ENCODE assay signal across 19 cellular contexts in genomic region chr7:133572853-133573252, GRCh38.
DNase-seq lines count a peak whose midpoint lies in the region; ATAC-seq and TF ChIP-seq lines count a peak whose summit lies in the region.
"Had no signal": no experiment of that assay in that cellular context is flagged by ENCODE, and none has a peak within 500 bp of the region (broad histone marks: within the 10 kb centered on the region; RNA-seq: fewer than 3 reads in every experiment).

No MANE protein-coding gene starts in this region.

- no peaks in the 10 kb centered on the region for H3K9me3 ChIP-seq in RWPE2 (ENCODE audit: severe bottlenecking)
- H3K9me3 ChIP-seq: SK-N-SH had no signal

- peaks cover 2% of the 10 kb centered on the region for H3K9me3 Mint-ChIP-seq in glutamatergic neuron (ENCODE audit: unreplicated experiment)
- H3K9me3 Mint-ChIP-seq: CD4-positive, alpha-beta T cell had no signal

- H3K27ac ChIP-seq in RWPE2 (ENCODE audit: poor library complexity, severe bottlenecking) = peak overlapping the region; percentile 67
- H3K27ac ChIP-seq: RWPE1 had no signal

- ATAC-seq in RWPE2 (ENCODE audit: low read depth) = peak; percentile 78
- no peak for ATAC-seq in GM19397 (IDR thresholded peaks at IDR 0.05; ENCODE audit: unreplicated experiment)

- no peak overlapping the region for H3K4me3 Mint-ChIP-seq in glutamatergic neuron (ENCODE audit: unreplicated experiment)
- H3K4me3 Mint-ChIP-seq: CD4-positive, alpha-beta T cell had no signal

- H3K4me1 ChIP-seq in RWPE2 (ENCODE audit: insufficient read depth, poor library complexity, severe bottlenecking) = peaks cover 33% of the 10 kb centered on the region

- TF ChIP-seq CTCF in LNCaP clone FGC (IDR thresholded peaks at IDR 0.05; ENCODE audit: control insufficient read depth, extremely low read depth, insufficient read depth) = no peak
- no peak for TF ChIP-seq CTCF in RWPE2 (IDR thresholded peaks at IDR 0.05; ENCODE audit: poor library complexity, severe bottlenecking)
- TF ChIP-seq CTCF in glutamatergic neuron (IDR thresholded peaks at IDR 0.05; ENCODE audit: partially characterized antibody, unreplicated experiment) = no peak

- H3K27me3 Mint-ChIP-seq in glutamatergic neuron (ENCODE audit: unreplicated experiment) = peaks cover 1% of the 10 kb centered on the region
- H3K27me3 Mint-ChIP-seq: CD4-positive, alpha-beta T cell had no signal

- peaks cover 23% of the 10 kb centered on the region for H3K4me1 Mint-ChIP-seq in glutamatergic neuron (ENCODE audit: low read depth, unreplicated experiment)

- H3K36me3 Mint-ChIP-seq in glutamatergic neuron (ENCODE audit: unreplicated experiment) = no peaks in the 10 kb centered on the region

- DNase-seq in NCI-H510A treated with DMSO at 0.1 percent for 48 hours (lab: John Stamatoyannopoulos, UW) = peak; percentile 52
- DNase-seq in NCI-H510A (lab: John Stamatoyannopoulos, UW) = no peak
- DNase-seq in LNCaP clone FGC (ENCODE audit: low read depth) = peak; percentile 34
- DNase-seq in RWPE2 (ENCODE audit: low spot score) = no peak
- DNase-seq in EL = no peak
- DNase-seq in glutamatergic neuron = no peak
- DNase-seq: CD4-positive, alpha-beta T cell; COR-L47; DMS153; GF-D8; NCI-H1092; NCI-H1436 treated with DMSO at 0.1 percent for 48 hours; NCI-H1930; NCI-H446; SIG-M5; SK-N-SH; T-helper 2 cell had no signal

- no peaks in the 10 kb centered on the region for H3K36me3 ChIP-seq in RWPE2 (ENCODE audit: low read depth)

- H3K4me3 ChIP-seq in LNCaP clone FGC (ENCODE audit: low read depth, low read length) (no peak overlapping the region), RWPE2 (ENCODE audit: severe bottlenecking) (no peak overlapping the region)

- H3K27ac Mint-ChIP-seq in glutamatergic neuron (ENCODE audit: unreplicated experiment) = no peak overlapping the region
- H3K27ac Mint-ChIP-seq: CD4-positive, alpha-beta T cell had no signal

- H3K27me3 ChIP-seq in RWPE2 (ENCODE audit: insufficient read depth, poor library complexity, severe bottlenecking) = peaks cover 4% of the 10 kb centered on the region

Comparison
In these comparisons a context has a peak if more than half of its experiments do, and no peak if none do; other contexts are left out.
1. DNase-seq: peak in NCI-H510A treated with DMSO at 0.1 percent for 48 hours (single experiment) and LNCaP clone FGC (single experiment); none in NCI-H510A (single experiment), RWPE2 (single experiment), EL (single experiment) and glutamatergic neuron (single experiment).